ENCODE assay signal across 8 cellular contexts in genomic region chr18:48923746-48924580, GRCh38. TPM values are rescaled to one million over a fixed set of nuclear protein-coding genes. Genes with fewer than 3 reads are reported as not detected.
DNase-seq lines count a peak whose midpoint lies in the region; ATAC-seq and TF ChIP-seq lines count a peak whose summit lies in the region.

No MANE protein-coding gene starts in this region.

- CTCF ChIA-PET in activated CD4-positive, alpha-beta T cell treated with anti-CD3 and anti-CD28 coated beads for 36 hours (lab: Charles Lee), result interaction anchor here (0.7 to 1.4 kb wide), 3 partner anchors 24 to 147 kb away, joined by 3 to 4 read pairs (median 3); no protein-coding TSS in a partner anchor
- CTCF ChIA-PET in WTC11 (lab: Charles Lee), result interaction anchor here (0.7 kb wide), 1 partner anchor 316 kb away, joined by 3 read pairs; no protein-coding TSS in a partner anchor

- H3K4me3 Mint-ChIP-seq in activated CD4-positive, alpha-beta T cell treated with anti-CD3 and anti-CD28 coated beads for 36 hours, result peak overlapping the region; percentile 67
- H3K4me3 Mint-ChIP-seq in WTC11 (no peak overlapping the region), glutamatergic neuron (ENCODE audit: unreplicated experiment) (no peak overlapping the region)

- POLR2A ChIA-PET in activated CD4-positive, alpha-beta T cell treated with anti-CD3 and anti-CD28 coated beads for 36 hours (lab: Charles Lee), result interaction anchor here (0.5 kb wide), 1 partner anchor 17 kb away, joined by 3 read pairs; no protein-coding TSS in a partner anchor
- POLR2A ChIA-PET in WTC11 (lab: Charles Lee), result interaction anchor here (0.5 to 0.9 kb wide), 3 partner anchors 14 to 29 kb away, joined by 3 to 4 read pairs (median 3); no protein-coding TSS in a partner anchor

- intact Hi-C loops in activated CD4-positive, alpha-beta T cell treated with anti-CD3 and anti-CD28 coated beads for 36 hours (cut with DNase I, micrococcal nuclease), result loop anchor here in 1 of 2 experiments (10.0 kb wide), 1 partner anchor 249 kb away; no protein-coding TSS in a partner anchor

- no peak for TF ChIP-seq CTCF in WTC11 (IDR thresholded peaks at IDR 0.05)
- TF ChIP-seq CTCF in glutamatergic neuron (IDR thresholded peaks at IDR 0.05; ENCODE audit: partially characterized antibody, unreplicated experiment), result no peak
- TF ChIP-seq CTCF in suprapubic skin (IDR thresholded peaks at IDR 0.05), result no peak

- no peaks in the 10 kb centered on the region for H3K27me3 ChIP-seq in suprapubic skin

- peaks cover 15% of the 10 kb centered on the region for H3K36me3 ChIP-seq in suprapubic skin

- no peak for ATAC-seq in activated CD4-positive, alpha-beta T cell treated with anti-CD3 and anti-CD28 coated beads for 36 hours
- no peak for ATAC-seq in WTC11
- ATAC-seq in GM21528 (IDR thresholded peaks at IDR 0.05; ENCODE audit: low FRiP score, unreplicated experiment), result no peak
- no peak for ATAC-seq in HG03095 (IDR thresholded peaks at IDR 0.05; ENCODE audit: unreplicated experiment)
- ATAC-seq in GM18520 (IDR thresholded peaks at IDR 0.05; ENCODE audit: unreplicated experiment), result no peak

- H3K4me3 ChIP-seq in suprapubic skin, result peak overlapping the region; percentile 43

- H3K36me3 Mint-ChIP-seq in activated CD4-positive, alpha-beta T cell treated with anti-CD3 and anti-CD28 coated beads for 36 hours (ENCODE audit: low read depth), result peaks cover 16% of the 10 kb centered on the region
- peaks cover 20% of the 10 kb centered on the region for H3K36me3 Mint-ChIP-seq in WTC11
- H3K36me3 Mint-ChIP-seq in glutamatergic neuron (ENCODE audit: unreplicated experiment), result no peaks in the 10 kb centered on the region

- H3K4me1 ChIP-seq in suprapubic skin, result peaks cover 55% of the 10 kb centered on the region

- peak; percentile 20 for DNase-seq in activated CD4-positive, alpha-beta T cell treated with anti-CD3 and anti-CD28 coated beads for 36 hours
- DNase-seq in activated CD4-positive, alpha-beta T cell treated with anti-CD3 and anti-CD28 coated beads for 4 hours, result no peak
- no peak for DNase-seq in WTC11 (ENCODE audit: low spot score)
- DNase-seq in glutamatergic neuron, result no peak
- DNase-seq in suprapubic skin (ENCODE audit: low spot score in 2 of 2), result peak in 1 of 2 donors; percentile 46

- 61% methylated on average over 13 of the region's 14 CpGs for WGBS in suprapubic skin

- peak overlapping the region; percentile 72 for H3K27ac Mint-ChIP-seq in activated CD4-positive, alpha-beta T cell treated with anti-CD3 and anti-CD28 coated beads for 36 hours
- peak overlapping the region; percentile 82 for H3K27ac Mint-ChIP-seq in WTC11
- H3K27ac Mint-ChIP-seq in glutamatergic neuron (ENCODE audit: unreplicated experiment), result peak overlapping the region; percentile 70

- H3K9me3 ChIP-seq in suprapubic skin, result no peaks in the 10 kb centered on the region

- peak overlapping the region; percentile 79 for H3K27ac ChIP-seq in suprapubic skin

- H3K4me1 Mint-ChIP-seq in activated CD4-positive, alpha-beta T cell treated with anti-CD3 and anti-CD28 coated beads for 36 hours, result peaks cover 67% of the 10 kb centered on the region
- H3K4me1 Mint-ChIP-seq in WTC11 (peaks cover 81% of the 10 kb centered on the region), glutamatergic neuron (ENCODE audit: low read depth, unreplicated experiment) (peaks cover 53% of the 10 kb centered on the region)

- no peak for TF ChIP-seq POLR2A in suprapubic skin (IDR thresholded peaks at IDR 0.05)

- TF ChIP-seq EP300 in suprapubic skin (IDR thresholded peaks at IDR 0.05), result no peak

- no peaks in the 10 kb centered on the region for H3K9me3 Mint-ChIP-seq in activated CD4-positive, alpha-beta T cell treated with anti-CD3 and anti-CD28 coated beads for 36 hours (ENCODE audit: low read depth)
- H3K9me3 Mint-ChIP-seq in WTC11 (no peaks in the 10 kb centered on the region), glutamatergic neuron (ENCODE audit: unreplicated experiment) (peaks cover 8% of the 10 kb centered on the region)

- H3K27me3 Mint-ChIP-seq in activated CD4-positive, alpha-beta T cell treated with anti-CD3 and anti-CD28 coated beads for 36 hours, result no peaks in the 10 kb centered on the region
- H3K27me3 Mint-ChIP-seq in WTC11 (ENCODE audit: low read depth), result no peaks in the 10 kb centered on the region
- H3K27me3 Mint-ChIP-seq in glutamatergic neuron (ENCODE audit: unreplicated experiment), result peaks cover 13% of the 10 kb centered on the region

TF ChIP-seq in WTC11, 78 proteins besides CTCF, POLR2A, EP300 and RAD21:
- TF ChIP-seq PRDM15 (CRISPR knock-in tag; IDR thresholded peaks at IDR 0.05) (no peak), FOXP1 (CRISPR knock-in tag; IDR thresholded peaks at IDR 0.05; ENCODE audit: borderline replicate concordance) (no peak)

RNA-seq across cellular contexts. Expression of gene SMAD7, which starts 26.8 kb away (rescaled TPM):
- total RNA-seq in activated CD4-positive, alpha-beta T cell treated with anti-CD3 and anti-CD28 coated beads for 36 hours, result 1 to 10 TPM; 7.2 to 9.3 TPM
- 26.7 to 44.7 TPM (median 29.5 TPM) in 3 replicates for total RNA-seq in WTC11 (2021)
- total RNA-seq in glutamatergic neuron (ENCODE audit: unreplicated experiment), result 10.8 TPM
- total RNA-seq in suprapubic skin, result 10 to 100 TPM; 19.7 to 41.6 (median 27.8) TPM
